7 cellular contexts compared by ENCODE assay signal in genomic region chr14:41606249-41607118, GRCh38.
DNase-seq lines count a peak whose midpoint lies in the region; ATAC-seq lines count a peak whose summit lies in the region.

Gene LRFN5, plus strand, starts transcription at chr14:41606876.

- peak within 1 kb of the TSS; percentile 69 for H3K27ac ChIP-seq in angular gyrus (ENCODE audit: low read depth, low read length)

- DNase-seq in NCI-H1092 (lab: John Stamatoyannopoulos, UW) = peak; percentile 51
- no peak for DNase-seq in skeletal muscle cell (ENCODE audit: low read depth)
- DNase-seq in SKM-1 treated with dmso at 0.1 percent for 144 hours (lab: John Stamatoyannopoulos, UW; ENCODE audit: unreplicated experiment) = no peak
- DNase-seq in germinal center (ENCODE audit: low spot score) = no peak

- H3K4me3 ChIP-seq in iPS-11a (ENCODE audit: low read depth, low read length) = peak within 1 kb of the TSS; percentile 85
- H3K4me3 ChIP-seq in skeletal muscle cell (ENCODE audit: low read depth, low read length) = peak within 1 kb of the TSS; percentile 78

- peak; percentile 59 for ATAC-seq in GM18868 (IDR thresholded peaks at IDR 0.05; ENCODE audit: unreplicated experiment)
